17 cellular contexts compared by ENCODE assay signal in genomic region chr11:44443836-44444769, GRCh38.
DNase-seq lines count a peak whose midpoint lies in the region; ATAC-seq and TF ChIP-seq lines count a peak whose summit lies in the region.
"Had no signal": no experiment of that assay in that cellular context is flagged by ENCODE, and none has a peak within 500 bp of the region (broad histone marks: within the 10 kb centered on the region; RNA-seq: fewer than 3 reads in every experiment).

No MANE protein-coding gene starts in this region.

- H3K4me3 ChIP-seq in GM23338, result no peak overlapping the region
- H3K4me3 ChIP-seq in ectodermal cell (ENCODE audit: insufficient read depth, low read depth, low read length), result no peak overlapping the region
- H3K4me3 ChIP-seq in neuronal stem cell (ENCODE audit: low read length in 2 of 2), result no peak overlapping the region
- H3K4me3 ChIP-seq: MG63 had no signal

- peak; percentile 7 to 50; a peak in 2 of 4 replicates for TF ChIP-seq CTCF in GM23338 (conservative IDR thresholded peaks at IDR 0.05; ENCODE audit: low read depth in 2 of 2)

- no peak overlapping the region for H2BK12ac ChIP-seq in neuronal stem cell (ENCODE audit: low read length)

- H3K27ac Mint-ChIP-seq in GM23338, result no peak overlapping the region
- no peak overlapping the region for H3K27ac Mint-ChIP-seq in stimulated activated naive CD8-positive, alpha-beta T cell treated with anti-CD3 and anti-CD28 coated beads, Interleukin-15, amount 100 ng/mL, for 72 hours
- H3K27ac Mint-ChIP-seq: B cell; CD4-positive, alpha-beta memory T cell had no signal

- H3K9me3 Mint-ChIP-seq in GM23338, result peaks cover 12% of the 10 kb centered on the region; the same call in 2 of the 3 replicates
- H3K9me3 Mint-ChIP-seq in stimulated activated naive CD8-positive, alpha-beta T cell treated with anti-CD3 and anti-CD28 coated beads, Interleukin-15, amount 100 ng/mL, for 72 hours, result peaks cover 12 to 14% of the 10 kb centered on the region in 2 donors

- H3K4ac ChIP-seq in neuronal stem cell (ENCODE audit: low read length), result no peak overlapping the region

- no peaks in the 10 kb centered on the region for H3F3A ChIP-seq in GM23338 (replicated peaks; ENCODE audit: low read depth)

- no peak overlapping the region for H3K9ac ChIP-seq in neuronal stem cell (ENCODE audit: low read depth, low read length, poor library complexity)

- WGBS in ectodermal cell, 2 experiments, result 82% methylated on average over 28 of the region's 28 CpGs
- WGBS in neuronal stem cell (ENCODE audit: extremely low coverage in 2 of 2, insufficient read length in 2 of 2, insufficient replicate concordance in 1 of 2), 2 donors, result no CpG with 5 or more reads among the region's 28 CpGs

- H3K14ac ChIP-seq in neuronal stem cell (ENCODE audit: low read length), result no peak overlapping the region

- H3K23ac ChIP-seq in neuronal stem cell (ENCODE audit: low read depth, low read length, poor library complexity), result no peak overlapping the region

- peaks cover 16% of the 10 kb centered on the region for H3K4me1 Mint-ChIP-seq in GM23338
- H3K4me1 Mint-ChIP-seq in stimulated activated naive CD8-positive, alpha-beta T cell treated with anti-CD3 and anti-CD28 coated beads, Interleukin-15, amount 100 ng/mL, for 72 hours, result no peaks in the 10 kb centered on the region
- H3K4me1 Mint-ChIP-seq: B cell; CD4-positive, alpha-beta memory T cell had no signal

- H2BK120ac ChIP-seq in neuronal stem cell (ENCODE audit: low read depth, low read length), result no peak overlapping the region

- H3K36me3 Mint-ChIP-seq in GM23338 (ENCODE audit: low read depth), result no peaks in the 10 kb centered on the region

- peaks cover 5% of the 10 kb centered on the region; the same call in 1 of the 2 replicates for H3K4me1 ChIP-seq in GM23338 (ENCODE audit: insufficient read depth)
- no peaks in the 10 kb centered on the region for H3K4me1 ChIP-seq in ectodermal cell (ENCODE audit: control insufficient read depth, insufficient read depth, low read length)
- H3K4me1 ChIP-seq in neuronal stem cell (ENCODE audit: control insufficient read depth in 2 of 2, insufficient read depth in 1 of 2, low read depth in 1 of 2, low read length in 2 of 2), result peaks cover 0 to 13% of the 10 kb centered on the region in 2 donors

- peak; percentile 55 for DNase-seq in GM23338 (ENCODE audit: low spot score)
- peak; percentile 27 for DNase-seq in NCI-H524 treated with DMSO at 0.1 percent for 48 hours (lab: John Stamatoyannopoulos, UW)
- DNase-seq in neuronal stem cell (ENCODE audit: low spot score), result no peak
- no peak for DNase-seq in stimulated activated naive CD8-positive, alpha-beta T cell treated with anti-CD3 and anti-CD28 coated beads, Interleukin-15, amount 100 ng/mL, for 72 hours
- DNase-seq in mucosa of gallbladder (ENCODE audit: low spot score), result no peak
- DNase-seq: CD4-positive, alpha-beta memory T cell; GF-D8; MG63; NCI-H1092; NCI-H226; NCI-H526 treated with DMSO at 0.1 percent for 48 hours; OCI-M1; RPMI8226; SIG-M5 had no signal

- no peak overlapping the region for H4K91ac ChIP-seq in neuronal stem cell (ENCODE audit: low read depth, low read length, poor library complexity)

- no peaks in the 10 kb centered on the region for H3K79me1 ChIP-seq in neuronal stem cell (ENCODE audit: low read depth, low read length)

- no peak overlapping the region for H3K4me3 Mint-ChIP-seq in GM23338
- H3K4me3 Mint-ChIP-seq in stimulated activated naive CD8-positive, alpha-beta T cell treated with anti-CD3 and anti-CD28 coated beads, Interleukin-15, amount 100 ng/mL, for 72 hours, result no peak overlapping the region
- H3K4me3 Mint-ChIP-seq: B cell; CD4-positive, alpha-beta memory T cell had no signal

- no peak overlapping the region for H2BK15ac ChIP-seq in neuronal stem cell (ENCODE audit: low read length)

- H3K27ac ChIP-seq in GM23338 (ENCODE audit: low read depth), result no peak overlapping the region
- H3K27ac ChIP-seq in ectodermal cell (ENCODE audit: insufficient read depth, low read depth, low read length, poor library complexity, severe bottlenecking), result peak overlapping the region; percentile 36
- H3K27ac ChIP-seq in neuronal stem cell (replicated peaks; ENCODE audit: low read length), result no peak overlapping the region

- H3K9me3 ChIP-seq in ectodermal cell (ENCODE audit: control insufficient read depth, low read length) (no peaks in the 10 kb centered on the region), neuronal stem cell (replicated peaks in 1 of 2; ENCODE audit: control insufficient read depth in 2 of 2, insufficient read depth in 1 of 2, low read depth in 1 of 2, low read length in 2 of 2) (no peaks in the 10 kb centered on the region)

- ATAC-seq in GM23338, result peak; percentile 80
- ATAC-seq in esophagus mucosa, result no peak
- ATAC-seq in stimulated activated naive CD8-positive, alpha-beta T cell treated with anti-CD3 and anti-CD28 coated beads, Interleukin-15, amount 100 ng/mL, for 72 hours, result no peak

- no peaks in the 10 kb centered on the region for H4K20me1 ChIP-seq in GM23338 (replicated peaks; ENCODE audit: insufficient read depth)

- no peak overlapping the region for H2BK5ac ChIP-seq in neuronal stem cell (ENCODE audit: low read length)

- no peaks in the 10 kb centered on the region for H3K79me2 ChIP-seq in GM23338 (replicated peaks; ENCODE audit: insufficient read depth)

- H2AK5ac ChIP-seq in neuronal stem cell (ENCODE audit: low read depth, low read length), result no peak overlapping the region

- H3K27me3 Mint-ChIP-seq in GM23338 (ENCODE audit: insufficient read depth, low read depth, poor library complexity), result peaks cover 4% of the 10 kb centered on the region
- peaks cover 32% of the 10 kb centered on the region for H3K27me3 Mint-ChIP-seq in stimulated activated naive CD8-positive, alpha-beta T cell treated with anti-CD3 and anti-CD28 coated beads, Interleukin-15, amount 100 ng/mL, for 72 hours

- H3K4me2 ChIP-seq in GM23338, result no peak overlapping the region
- H3K4me2 ChIP-seq in neuronal stem cell (ENCODE audit: insufficient read depth, low read length, poor library complexity, severe bottlenecking), result no peak overlapping the region

- H3K27me3 ChIP-seq in GM23338 (ENCODE audit: insufficient read depth) (no peaks in the 10 kb centered on the region), ectodermal cell (ENCODE audit: control insufficient read depth, insufficient read depth, low read length, poor library complexity, severe bottlenecking) (no peaks in the 10 kb centered on the region), neuronal stem cell (ENCODE audit: control insufficient read depth in 3 of 3, insufficient read depth in 3 of 3, low read depth in 1 of 3, low read length in 3 of 3) (no peaks in the 10 kb centered on the region)

- H3K36me3 ChIP-seq in GM23338 (ENCODE audit: insufficient read depth), result no peaks in the 10 kb centered on the region
- H3K36me3 ChIP-seq in ectodermal cell (ENCODE audit: control insufficient read depth, insufficient read depth, low read length), result no peaks in the 10 kb centered on the region
- no peaks in the 10 kb centered on the region for H3K36me3 ChIP-seq in neuronal stem cell (replicated peaks in 1 of 2; ENCODE audit: control insufficient read depth in 2 of 2, insufficient read depth in 2 of 2, low read length in 2 of 2)
- H3K36me3 ChIP-seq: MG63 had no signal

- H4K8ac ChIP-seq in neuronal stem cell (ENCODE audit: low read depth, low read length), result no peak overlapping the region

- peak overlapping the region; percentile 29 for H3K18ac ChIP-seq in neuronal stem cell (ENCODE audit: low read length)

- no peaks in the 10 kb centered on the region for H3K9me2 ChIP-seq in GM23338 (ENCODE audit: insufficient read depth)

- H2AFZ ChIP-seq in GM23338 (peak overlapping the region; percentile 95), neuronal stem cell (ENCODE audit: low read length) (no peak overlapping the region)

TF ChIP-seq in GM23338, 12 proteins besides CTCF, POLR2A, EP300 and RAD21 (continues in another document):
- TF ChIP-seq ZNF331 (CRISPR knock-in tag; IDR thresholded peaks at IDR 0.05; ENCODE audit: low read depth) (no peak), CREB1 (CRISPR knock-in tag; IDR thresholded peaks at IDR 0.05; ENCODE audit: low read depth) (no peak), JUNB (IDR thresholded peaks at IDR 0.05; ENCODE audit: unreplicated experiment) (no peak), REST (IDR thresholded peaks at IDR 0.05; ENCODE audit: unreplicated experiment) (no peak), EZH2 (IDR thresholded peaks at IDR 0.05; ENCODE audit: low read depth, unreplicated experiment) (no peak), POLR2AphosphoS5 (IDR thresholded peaks at IDR 0.05; ENCODE audit: low read depth) (no peak), NANOG (IDR thresholded peaks at IDR 0.05; ENCODE audit: borderline replicate concordance) (no peak), EZH2phosphoT487 (IDR thresholded peaks at IDR 0.05; ENCODE audit: unreplicated experiment) (no peak)

Comparison
In these comparisons a context has a peak if more than half of its experiments do, and no peak if none do; other contexts are left out.
1. DNase-seq: peak in GM23338 (single experiment) and NCI-H524 treated with DMSO at 0.1 percent for 48 hours (single experiment); none in neuronal stem cell (single experiment), stimulated activated naive CD8-positive, alpha-beta T cell treated with anti-CD3 and anti-CD28 coated beads, Interleukin-15, amount 100 ng/mL, for 72 hours (0 of 2) and mucosa of gallbladder (single experiment).